ENCODE assay signal across 18 cellular contexts in the genomic region with DNA sequence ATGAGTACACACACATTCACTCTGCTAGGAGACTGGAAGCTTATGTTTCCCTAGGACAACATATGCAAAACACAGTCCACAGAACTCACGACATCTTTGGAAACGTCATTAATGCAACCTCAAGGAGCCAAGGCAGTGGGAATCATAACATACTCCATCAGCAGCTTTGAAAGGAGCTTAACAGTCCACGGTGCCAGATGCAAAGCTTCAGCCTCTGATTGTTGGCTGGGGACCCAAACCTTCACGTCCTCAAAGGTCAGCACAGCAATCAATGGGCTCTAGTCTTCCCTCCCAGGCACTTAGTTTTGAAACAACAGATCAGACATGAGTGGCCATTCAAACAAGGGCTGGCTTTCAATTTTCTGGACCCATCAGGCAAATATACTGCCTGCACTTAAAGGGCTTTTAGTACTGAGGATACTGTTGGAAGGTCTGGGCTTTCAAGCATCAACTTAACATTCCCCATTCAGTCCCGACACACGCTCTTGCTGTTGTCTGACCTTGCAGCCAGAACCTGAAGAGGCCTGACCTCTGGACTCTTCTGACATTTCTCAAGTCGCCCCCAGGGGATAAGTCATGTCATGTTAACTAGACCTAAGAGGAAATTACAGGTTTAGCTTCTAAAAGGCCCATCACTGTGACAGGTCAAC.
DNase-seq lines count a peak whose midpoint lies in the region; ATAC-seq and TF ChIP-seq lines count a peak whose summit lies in the region.
"Had no signal": no experiment of that assay in that cellular context is flagged by ENCODE, and none has a peak within 500 bp of the region (broad histone marks: within the 10 kb centered on the region; RNA-seq: fewer than 3 reads in every experiment).

No MANE protein-coding gene starts in this region.

- no peak for TF ChIP-seq EP300 in stomach (IDR thresholded peaks at IDR 0.05)

- H3K27ac Mint-ChIP-seq in endodermal cell, result no peak overlapping the region
- no peak overlapping the region for H3K27ac Mint-ChIP-seq in activated naive CD4-positive, alpha-beta T cell treated with anti-CD3 and anti-CD28 coated beads, Interleukin-2, amount 50 U/mL, for 72 hours
- H3K27ac Mint-ChIP-seq: dendritic cell treated with granulocyte-macrophage colony-stimulating factor and Interleukin-4, amounts not matched to agents 40 ng/mL and 50 ng/mL, for 4 days; naive B cell had no signal

- 65 to 73% methylated on average over 7 of the region's 7 CpGs for WGBS in lung, 2 donors
- WGBS in stomach, 5 donors, result 56 to 69% (median 65%) methylated on average over 6 to 7 of the region's 7 CpGs
- 83 to 94% methylated on average over 6 to 7 of the region's 7 CpGs for WGBS in endodermal cell (ENCODE audit: insufficient coverage in 1 of 2, insufficient read length in 1 of 2), 2 experiments

- H3K36me3 ChIP-seq in Loucy (ENCODE audit: insufficient read depth, low read length) (no peaks in the 10 kb centered on the region), lung (ENCODE audit: control insufficient read depth in 2 of 2, insufficient read depth in 2 of 2, low read length in 2 of 2) (peaks cover 0 to 2% of the 10 kb centered on the region in 2 donors), stomach (peaks cover 0 to 22% (median 0%) of the 10 kb centered on the region in 4 donors), PC-9 (ENCODE audit: low read depth) (no peaks in the 10 kb centered on the region), endodermal cell (ENCODE audit: control insufficient read depth, insufficient read depth, low read length) (peaks cover 63% of the 10 kb centered on the region)

- H3K4me1 ChIP-seq in Loucy (ENCODE audit: insufficient read depth, low read length, poor library complexity, severe bottlenecking) (peaks cover 57% of the 10 kb centered on the region), lung (ENCODE audit: control insufficient read depth in 2 of 2, insufficient read depth in 2 of 2, low read length in 2 of 2) (peaks cover 0 to 11% of the 10 kb centered on the region in 2 donors), stomach (peaks cover 0 to 74% (median 30%) of the 10 kb centered on the region in 4 donors), PC-9 (replicated peaks; ENCODE audit: insufficient read depth) (no peaks in the 10 kb centered on the region), endodermal cell (ENCODE audit: control insufficient read depth, insufficient read depth, low read length) (peaks cover 13% of the 10 kb centered on the region)

- H3K27me3 ChIP-seq in Loucy (ENCODE audit: insufficient read depth, low read length, poor library complexity, severe bottlenecking), result no peaks in the 10 kb centered on the region
- no peaks in the 10 kb centered on the region for H3K27me3 ChIP-seq in lung (ENCODE audit: control insufficient read depth, insufficient read depth)
- H3K27me3 ChIP-seq in stomach, result no peaks in the 10 kb centered on the region
- H3K27me3 ChIP-seq in PC-9 (ENCODE audit: insufficient read depth, low read depth), result peaks cover 26% of the 10 kb centered on the region
- H3K27me3 ChIP-seq in endodermal cell (ENCODE audit: control insufficient read depth, insufficient read depth, low read length, poor library complexity, severe bottlenecking), result no peaks in the 10 kb centered on the region

- no peak overlapping the region for H3K4me3 Mint-ChIP-seq in endodermal cell
- H3K4me3 Mint-ChIP-seq: dendritic cell treated with granulocyte-macrophage colony-stimulating factor and Interleukin-4, amounts not matched to agents 40 ng/mL and 50 ng/mL, for 4 days; H9; naive B cell had no signal

- peaks cover 12% of the 10 kb centered on the region for H3K36me3 Mint-ChIP-seq in endodermal cell (ENCODE audit: low read depth)
- H3K36me3 Mint-ChIP-seq in activated naive CD4-positive, alpha-beta T cell treated with anti-CD3 and anti-CD28 coated beads, Interleukin-2, amount 50 U/mL, for 72 hours, result no peaks in the 10 kb centered on the region
- H3K36me3 Mint-ChIP-seq: naive B cell had no signal

- H3K9ac ChIP-seq in Loucy (ENCODE audit: low read depth, low read length, poor library complexity, severe bottlenecking) (peak overlapping the region; percentile 75), endodermal cell (ENCODE audit: extremely low read depth, low read length, poor library complexity, severe bottlenecking) (no peak overlapping the region)

- CTCF ChIA-PET in PC-9 (lab: Charles Lee), result no interaction called here

- H4K20me1 ChIP-seq in Loucy (ENCODE audit: insufficient read depth, low read length, poor library complexity, severe bottlenecking), result no peaks in the 10 kb centered on the region
- no peaks in the 10 kb centered on the region for H4K20me1 ChIP-seq in PC-9 (ENCODE audit: insufficient read depth)

- no peak for ATAC-seq in lung (ENCODE audit: insufficient read depth, low FRiP score)
- no peak for ATAC-seq in activated naive CD4-positive, alpha-beta T cell treated with anti-CD3 and anti-CD28 coated beads, Interleukin-2, amount 50 U/mL, for 72 hours
- ATAC-seq: psoas muscle had no signal

- BruUV-seq in PC-9 (replicated peaks; lab: Mats Ljungman, UMichigan), result no TSS peak

- TF ChIP-seq CTCF in Loucy (conservative IDR thresholded peaks at IDR 0.05; ENCODE audit: low read length) (no peak), fibroblast of pulmonary artery (IDR thresholded peaks at IDR 0.05; ENCODE audit: low read length, missing control alignments) (no peak), lung (IDR thresholded peaks at IDR 0.05; ENCODE audit: control extremely low read depth, extremely low read depth) (no peak), stomach (IDR thresholded peaks at IDR 0.05) (no peak), PC-9 (conservative IDR thresholded peaks at IDR 0.05) (no peak), endodermal cell (conservative IDR thresholded peaks at IDR 0.05) (no peak)

- H3K4me3 ChIP-seq in Loucy (ENCODE audit: low read length, poor library complexity, severe bottlenecking) (peak overlapping the region; percentile 68), fibroblast of pulmonary artery (replicated peaks; ENCODE audit: low read depth, low read length) (no peak overlapping the region), lung (no peak overlapping the region), stomach (no peak overlapping the region), PC-9 (no peak overlapping the region), endodermal cell (ENCODE audit: low read length) (no peak overlapping the region)
- H3K4me3 ChIP-seq: psoas muscle had no signal

- H3K27me3 Mint-ChIP-seq in endodermal cell (ENCODE audit: insufficient read depth), result no peaks in the 10 kb centered on the region

- H3K27ac ChIP-seq in lung (ENCODE audit: low read depth in 1 of 2, low read length in 1 of 2) (peak overlapping the region; percentile 49 to 52), stomach (peak overlapping the region; percentile 42 to 89 (median 80)), PC-9 (no peak overlapping the region), endodermal cell (ENCODE audit: low read depth, low read length) (no peak overlapping the region)
- H3K27ac ChIP-seq: psoas muscle had no signal

- H3K4me1 Mint-ChIP-seq in endodermal cell, result peaks cover 26% of the 10 kb centered on the region

- H3K4me2 ChIP-seq in Loucy (ENCODE audit: low read depth, low read length, poor library complexity, severe bottlenecking), result peak overlapping the region; percentile 93
- H3K4me2 ChIP-seq in PC-9, result no peak overlapping the region

- H3K9me3 ChIP-seq in Loucy (ENCODE audit: insufficient read depth, low read depth, low read length) (no peaks in the 10 kb centered on the region), lung (ENCODE audit: control insufficient read depth in 2 of 2, insufficient read depth in 1 of 2, low read length in 1 of 2) (no peaks in the 10 kb centered on the region), stomach (no peaks in the 10 kb centered on the region), PC-9 (ENCODE audit: insufficient read depth, low read depth) (no peaks in the 10 kb centered on the region), endodermal cell (ENCODE audit: control insufficient read depth, low read length) (no peaks in the 10 kb centered on the region)
- H3K9me3 ChIP-seq: psoas muscle had no signal

- intact Hi-C loops in stomach (cut with DNase I; ENCODE audit: low total_unique reads) (no loop called here), PC-9 (cut with micrococcal nuclease; ENCODE audit: unreplicated experiment) (no loop called here)

- no peaks in the 10 kb centered on the region for H3K9me3 Mint-ChIP-seq in endodermal cell
- H3K9me3 Mint-ChIP-seq in activated naive CD4-positive, alpha-beta T cell treated with anti-CD3 and anti-CD28 coated beads, Interleukin-2, amount 50 U/mL, for 72 hours, result no peaks in the 10 kb centered on the region
- H3K9me3 Mint-ChIP-seq: dendritic cell treated with granulocyte-macrophage colony-stimulating factor and Interleukin-4, amounts not matched to agents 40 ng/mL and 50 ng/mL, for 4 days; H9 had no signal

- DNase-seq in fibroblast of pulmonary artery (ENCODE audit: low read depth) (peak; percentile 30), lung (ENCODE audit: low spot score) (peak; percentile 37), stomach (no peak), PC-9 (no peak), endodermal cell (no peak), CD1c-positive myeloid dendritic cell (ENCODE audit: extremely low spot score) (no peak)
- DNase-seq in activated naive CD4-positive, alpha-beta T cell treated with anti-CD3 and anti-CD28 coated beads, Interleukin-2, amount 50 U/mL, for 72 hours (ENCODE audit: low spot score in 2 of 2), result no peak
- DNase-seq: activated CD4-positive, alpha-beta T cell treated with anti-CD3 and anti-CD28 coated beads for 48 hours; activated CD8-positive, alpha-beta memory T cell treated with anti-CD3 and anti-CD28 coated beads, Interleukin-2, amount 50 U/mL, for 48 hours; activated naive CD4-positive, alpha-beta T cell treated with Interleukin-2 at 50 U/mL for 16 hours; H9; hypothalamus; naive B cell; NCI-H446 treated with DMSO at 0.1 percent for 48 hours; psoas muscle; substantia nigra had no signal

- H3F3A ChIP-seq in Loucy (ENCODE audit: low read depth) (peaks cover 5% of the 10 kb centered on the region; the same call in 1 of the 2 replicates), PC-9 (ENCODE audit: insufficient read depth, low read depth) (no peaks in the 10 kb centered on the region)

- TF ChIP-seq POLR2A in stomach (IDR thresholded peaks at IDR 0.05), result no peak

- H2AFZ ChIP-seq in Loucy (ENCODE audit: low read length) (peak overlapping the region; percentile 62), PC-9 (no peak overlapping the region)

- POLR2A ChIA-PET in PC-9 (lab: Charles Lee; ENCODE audit: unreplicated experiment), result no interaction called here

- H3K79me2 ChIP-seq in Loucy (ENCODE audit: insufficient read depth, low read length), result no peaks in the 10 kb centered on the region
- no peaks in the 10 kb centered on the region for H3K79me2 ChIP-seq in PC-9 (ENCODE audit: low read depth)

- H3K9me2 ChIP-seq in Loucy (replicated peaks; ENCODE audit: low read depth, low read length), result no peaks in the 10 kb centered on the region
- H3K9me2 ChIP-seq in PC-9 (ENCODE audit: insufficient read depth), result no peaks in the 10 kb centered on the region

Comparison
In these comparisons a context has a peak if more than half of its experiments do, and no peak if none do; other contexts are left out.
1. DNase-seq: peak in fibroblast of pulmonary artery (single experiment) and lung (single experiment); none in stomach (single experiment), PC-9 (0 of 2), endodermal cell (single experiment), activated naive CD4-positive, alpha-beta T cell treated with anti-CD3 and anti-CD28 coated beads, Interleukin-2, amount 50 U/mL, for 72 hours (0 of 2) and CD1c-positive myeloid dendritic cell (single experiment).
2. H3K27ac ChIP-seq: peak in lung (2 of 2) and stomach (5 of 5); none in PC-9 (single experiment) and endodermal cell (single experiment).